Comparison of ENCODE assay signal across 10 cellular contexts in genomic region chr1:243748227-243748626, GRCh38.
A peak's percentile ranks its signal among the peaks of the same experiment; 100 is the strongest.
DNase-seq lines count a peak whose midpoint lies in the region; ATAC-seq and TF ChIP-seq lines count a peak whose summit lies in the region.
"Had no signal": no experiment of that assay in that cellular context is flagged by ENCODE, and none has a peak within 500 bp of the region (broad histone marks: within the 10 kb centered on the region; RNA-seq: fewer than 3 reads in every experiment).

No MANE protein-coding gene starts in this region.

- H4K8ac ChIP-seq in mesenchymal stem cell (ENCODE audit: low read length): no peak overlapping the region

- no peak for TF ChIP-seq POLR2A in gastroesophageal sphincter (IDR thresholded peaks at IDR 0.05)

- H3K36me3 ChIP-seq in mesenchymal stem cell (ENCODE audit: control insufficient read depth in 1 of 2, insufficient read depth in 2 of 2, low read depth in 1 of 2, low read length in 2 of 2) (no peaks in the 10 kb centered on the region), gastroesophageal sphincter (no peaks in the 10 kb centered on the region)
- H3K36me3 ChIP-seq: BLaER1 had no signal

- peak overlapping the region; percentile 18 for H3K9ac ChIP-seq in mesenchymal stem cell (ENCODE audit: low read length)
- H3K9ac ChIP-seq: BLaER1 had no signal

- no peak overlapping the region for H4K91ac ChIP-seq in mesenchymal stem cell (ENCODE audit: low read length)

- ATAC-seq in GM18520 (IDR thresholded peaks at IDR 0.05; ENCODE audit: unreplicated experiment): no peak
- no peak for ATAC-seq in gastroesophageal sphincter

- no peak overlapping the region for H3K27ac ChIP-seq in mesenchymal stem cell (ENCODE audit: low read length, poor library complexity, severe bottlenecking)
- no peak overlapping the region for H3K27ac ChIP-seq in gastroesophageal sphincter
- H3K27ac ChIP-seq: BLaER1 had no signal

- H3K4me1 ChIP-seq in mesenchymal stem cell (ENCODE audit: control insufficient read depth, insufficient read depth, low read depth, low read length) (peaks cover 2% of the 10 kb centered on the region), gastroesophageal sphincter (peaks cover 3 to 49% (median 10%) of the 10 kb centered on the region in 3 donors)

- DNase-seq in NCI-H1092 treated with DMSO at 0.1 percent for 48 hours (lab: John Stamatoyannopoulos, UW) (peak; percentile 40), NCI-H1092 (lab: John Stamatoyannopoulos, UW) (no peak), NCI-H1694 (lab: John Stamatoyannopoulos, UW) (peak; percentile 97), choroid plexus epithelial cell (ENCODE audit: low read depth) (peak; percentile 22), mesenchymal stem cell (no peak)
- no peak for DNase-seq in effector CD8-positive, alpha-beta T cell (lab: John Stamatoyannopoulos, UW)

- no peak overlapping the region for H3K14ac ChIP-seq in mesenchymal stem cell (ENCODE audit: low read length in 2 of 2)

- H3K27me3 ChIP-seq in mesenchymal stem cell (ENCODE audit: control insufficient read depth in 1 of 2, insufficient read depth in 1 of 2, low read length in 2 of 2) (no peaks in the 10 kb centered on the region), gastroesophageal sphincter (no peaks in the 10 kb centered on the region)
- H3K27me3 ChIP-seq: BLaER1 had no signal

- no peak overlapping the region for H2AFZ ChIP-seq in mesenchymal stem cell (ENCODE audit: low read depth, low read length)

- H2BK5ac ChIP-seq in mesenchymal stem cell (ENCODE audit: low read depth, low read length, poor library complexity, severe bottlenecking): no peak overlapping the region

- no peak for TF ChIP-seq CTCF in choroid plexus epithelial cell (conservative IDR thresholded peaks at IDR 0.05; ENCODE audit: low read depth, low read length)
- no peak for TF ChIP-seq CTCF in gastroesophageal sphincter (IDR thresholded peaks at IDR 0.05)

- H3K23ac ChIP-seq in mesenchymal stem cell (ENCODE audit: low read length in 2 of 2): no peak overlapping the region

- H3K79me1 ChIP-seq in mesenchymal stem cell (replicated peaks; ENCODE audit: low read length, poor library complexity, severe bottlenecking): peaks cover 16% of the 10 kb centered on the region

- H2BK120ac ChIP-seq in mesenchymal stem cell (ENCODE audit: low read depth, low read length): no peak overlapping the region

- no peak overlapping the region for H3K4ac ChIP-seq in mesenchymal stem cell (ENCODE audit: low read depth in 1 of 2, low read length in 2 of 2)

- H2BK15ac ChIP-seq in mesenchymal stem cell (ENCODE audit: low read depth, poor library complexity, severe bottlenecking): no peak overlapping the region

- no peak overlapping the region for H3K18ac ChIP-seq in mesenchymal stem cell (ENCODE audit: low read depth in 1 of 2, low read length in 2 of 2)

- no peak overlapping the region for H3K4me2 ChIP-seq in mesenchymal stem cell (ENCODE audit: low read length, poor library complexity, severe bottlenecking)
- H3K4me2 ChIP-seq: BLaER1 had no signal

- no peak overlapping the region for H2BK12ac ChIP-seq in mesenchymal stem cell (ENCODE audit: low read length in 2 of 2)

- no peaks in the 10 kb centered on the region for H3K9me3 ChIP-seq in mesenchymal stem cell (ENCODE audit: control insufficient read depth, low read length)
- no peaks in the 10 kb centered on the region for H3K9me3 ChIP-seq in gastroesophageal sphincter

- no peak for TF ChIP-seq EP300 in gastroesophageal sphincter (IDR thresholded peaks at IDR 0.05)

- H2AK5ac ChIP-seq in mesenchymal stem cell (ENCODE audit: low read length, severe bottlenecking): no peak overlapping the region

- no peak overlapping the region for H3K4me3 ChIP-seq in choroid plexus epithelial cell (ENCODE audit: low read depth, low read length)
- no peak overlapping the region for H3K4me3 ChIP-seq in mesenchymal stem cell (ENCODE audit: insufficient read depth in 1 of 2, low read depth in 1 of 2, low read length in 2 of 2)
- H3K4me3 ChIP-seq in gastroesophageal sphincter: no peak overlapping the region
- H3K4me3 ChIP-seq: BLaER1, GM12878 had no signal

Comparison
In these comparisons a context has a peak if more than half of its experiments do, and no peak if none do; other contexts are left out.
1. DNase-seq: peak in NCI-H1092 treated with DMSO at 0.1 percent for 48 hours (single experiment), NCI-H1694 (single experiment) and choroid plexus epithelial cell (single experiment); none in NCI-H1092 (single experiment), mesenchymal stem cell (single experiment) and effector CD8-positive, alpha-beta T cell (single experiment).